ENCODE assay signal across 30 cellular contexts in genomic region chr5:9380108-9380507, GRCh38.
DNase-seq lines count a peak whose midpoint lies in the region; ATAC-seq, FAIRE-seq and TF ChIP-seq lines count a peak whose summit lies in the region.
"Had no signal": no experiment of that assay in that cellular context is flagged by ENCODE, and none has a peak within 500 bp of the region (broad histone marks: within the 10 kb centered on the region; RNA-seq: fewer than 3 reads in every experiment).

No MANE protein-coding gene starts in this region.

- H2AFZ ChIP-seq in H1 (ENCODE audit: low read length) = no peak overlapping the region

- H3K4me3 Mint-ChIP-seq in Caco-2 (ENCODE audit: unreplicated experiment) = no peak overlapping the region
- H3K4me3 Mint-ChIP-seq: activated T-cell treated with anti-CD3 and anti-CD28 coated beads, Interleukin-2, amount 50 U/mL, for 24 hours; CD4-positive, alpha-beta memory T cell; naive B cell; stimulated activated naive CD8-positive, alpha-beta T cell treated with anti-CD3 and anti-CD28 coated beads, Interleukin-15, Interleukin-2, amounts not matched to agents 100 ng/mL and 50 ng/mL, for 24 hours had no signal

- H2BK15ac ChIP-seq in H1 (ENCODE audit: low read length) = no peak overlapping the region

- peak; percentile 53 to 63 for DNase-seq in Caco-2
- DNase-seq in NCI-H226 = peak; percentile 91
- DNase-seq in H1 (ENCODE audit: low read depth in 1 of 2, low spot score in 2 of 2) = no peak
- peak; percentile 55 for DNase-seq in mucosa of gallbladder (ENCODE audit: low spot score)
- no peak for DNase-seq in epidermal melanocyte (ENCODE audit: insufficient read length, low spot score)
- DNase-seq: activated CD4-positive, alpha-beta T cell treated with anti-CD3 and anti-CD28 coated beads for 48 hours; activated T-cell treated with anti-CD3 and anti-CD28 coated beads, Interleukin-2, amount 50 U/mL, for 24 hours; AML-193; brain microvascular endothelial cell; CD4-positive, alpha-beta memory T cell; DMS 273 treated with DMSO at 0.1 percent for 48 hours; effector CD4-positive, alpha-beta T cell; EL; gastrocnemius medialis; Karpas-422; naive B cell; NCI-H146; NCI-H2107; NCI-H446; nucleus accumbens; OCI-M1; Right ventricle myocardium superior had no signal

- H3K56ac ChIP-seq in H1 (replicated peaks; ENCODE audit: insufficient read length, low read depth, low read length) = no peak overlapping the region

- H2BK12ac ChIP-seq in H1 (ENCODE audit: low read depth, low read length) = no peak overlapping the region

- POLR2A ChIA-PET in Caco-2 (lab: Charles Lee) = no interaction called here
- POLR2A ChIA-PET in H1 (lab: Charles Lee; ENCODE audit: partially characterized antibody) = no interaction called here

- H3K4me1 Mint-ChIP-seq in Caco-2 (ENCODE audit: low read depth, unreplicated experiment) = peaks cover 26% of the 10 kb centered on the region
- H3K4me1 Mint-ChIP-seq: CD4-positive, alpha-beta memory T cell; naive B cell had no signal

- H3K23ac ChIP-seq in H1 (ENCODE audit: insufficient read length) = no peak overlapping the region

- no peak overlapping the region for H3K4ac ChIP-seq in H1 (replicated peaks; ENCODE audit: insufficient read length, low read depth, low read length)

- no TSS peak for BruUV-seq in Caco-2 (replicated peaks; lab: Mats Ljungman, UMichigan)

- no peak for FAIRE-seq in H1 (lab: Jason Lieb, UNC)
- FAIRE-seq: A204.1, H54 had no signal

- H3K4me1 ChIP-seq in Caco-2 (peaks cover 23% of the 10 kb centered on the region), H1 (replicated peaks in 1 of 4; ENCODE audit: control insufficient read depth in 3 of 4, insufficient read depth in 4 of 4, low read length in 3 of 4) (no peaks in the 10 kb centered on the region)
- H3K4me1 ChIP-seq: gastrocnemius medialis had no signal

- TF ChIP-seq POLR2A in H1 (IDR thresholded peaks at IDR 0.05; ENCODE audit: control extremely low read depth in 1 of 2, low read depth in 2 of 2, low read length in 2 of 2) = no peak

- H3K9me3 Mint-ChIP-seq in Caco-2 (ENCODE audit: unreplicated experiment) = peaks cover 10% of the 10 kb centered on the region

- CTCF ChIA-PET in Caco-2 (lab: Charles Lee) = no interaction called here
- CTCF ChIA-PET in H1 (lab: Charles Lee; ENCODE audit: partially characterized antibody) = no interaction called here

- no peaks in the 10 kb centered on the region for H4K20me1 ChIP-seq in H1 (replicated peaks in 1 of 2; ENCODE audit: control insufficient read depth in 1 of 2, insufficient read depth in 2 of 2, low read length in 2 of 2)

- no peak overlapping the region for H4K5ac ChIP-seq in H1 (ENCODE audit: insufficient read length, low read depth, low read length)

- no peak overlapping the region for H2BK120ac ChIP-seq in H1 (replicated peaks; ENCODE audit: low read depth, low read length)

- no peak overlapping the region for H2BK5ac ChIP-seq in H1 (ENCODE audit: low read depth, low read length)

- H3K14ac ChIP-seq in H1 (ENCODE audit: insufficient read length) = no peak overlapping the region

- H3K36me3 ChIP-seq in Caco-2 (ENCODE audit: control insufficient read depth, insufficient read depth, low read length) (no peaks in the 10 kb centered on the region), H1 (ENCODE audit: control insufficient read depth in 2 of 4, insufficient read depth in 4 of 4, low read length in 3 of 4) (no peaks in the 10 kb centered on the region; a peak in 1 of 8 replicates)
- H3K36me3 ChIP-seq: brain microvascular endothelial cell, gastrocnemius medialis, thoracic aorta had no signal

- no peak for TF ChIP-seq RAD21 in H1 (IDR thresholded peaks at IDR 0.05 in 1 of 2, conservative IDR thresholded peaks at IDR 0.05 in 1 of 2; ENCODE audit: low read depth in 2 of 2, low read length in 2 of 2)

- ATAC-seq in HG03457 (IDR thresholded peaks at IDR 0.05; ENCODE audit: unreplicated experiment) (no peak), GM21447 (IDR thresholded peaks at IDR 0.05; ENCODE audit: unreplicated experiment) (no peak), HG03378 (IDR thresholded peaks at IDR 0.05; ENCODE audit: unreplicated experiment) (no peak)
- ATAC-seq: gastrocnemius medialis, left lobe of liver had no signal

- H3K4me3 ChIP-seq in Caco-2 (ENCODE audit: low read depth, low read length) = no peak overlapping the region
- no peak overlapping the region for H3K4me3 ChIP-seq in H1 (ENCODE audit: extremely low read depth in 1 of 4, insufficient read depth in 2 of 4, low read depth in 3 of 4, low read length in 4 of 4)
- H3K4me3 ChIP-seq: gastrocnemius medialis, thoracic aorta had no signal

- H3K27me3 ChIP-seq in Caco-2 (replicated peaks; ENCODE audit: control insufficient read depth, insufficient read depth, low read length) (no peaks in the 10 kb centered on the region), H1 (replicated peaks in 1 of 4; ENCODE audit: control insufficient read depth in 3 of 4, extremely low read depth in 1 of 4, insufficient read depth in 3 of 4, low read length in 3 of 4) (no peaks in the 10 kb centered on the region)
- H3K27me3 ChIP-seq: brain microvascular endothelial cell, gastrocnemius medialis had no signal

- TF ChIP-seq CTCF in Caco-2 (IDR thresholded peaks at IDR 0.05; ENCODE audit: insufficient read depth in 1 of 2, low read depth in 1 of 2, low read length in 1 of 2, severe bottlenecking in 1 of 2, unreplicated experiment in 1 of 2) (no peak), H1 (IDR thresholded peaks at IDR 0.05; ENCODE audit: control extremely low read depth in 1 of 3, insufficient read depth in 1 of 3, low read depth in 1 of 3, low read length in 3 of 3) (no peak)

- H2BK20ac ChIP-seq in H1 (ENCODE audit: low read length) = no peak overlapping the region

- H3K79me2 ChIP-seq in H1 (ENCODE audit: control insufficient read depth in 1 of 2, insufficient read depth in 2 of 2, low read length in 2 of 2) = no peaks in the 10 kb centered on the region

- H3K18ac ChIP-seq in H1 (ENCODE audit: extremely low read depth, low read length) = no peak overlapping the region

- no peaks in the 10 kb centered on the region for H3K23me2 ChIP-seq in H1 (ENCODE audit: low read depth, low read length)

- no peaks in the 10 kb centered on the region for H3K27me3 Mint-ChIP-seq in Caco-2 (ENCODE audit: insufficient read depth, unreplicated experiment)
- H3K27me3 Mint-ChIP-seq: activated T-cell treated with anti-CD3 and anti-CD28 coated beads, Interleukin-2, amount 50 U/mL, for 24 hours; CD4-positive, alpha-beta memory T cell; naive B cell; stimulated activated naive CD8-positive, alpha-beta T cell treated with anti-CD3 and anti-CD28 coated beads, Interleukin-15, Interleukin-2, amounts not matched to agents 100 ng/mL and 50 ng/mL, for 24 hours had no signal

- H4K91ac ChIP-seq in H1 (replicated peaks; ENCODE audit: insufficient read length, low read length) = no peak overlapping the region

- no peaks in the 10 kb centered on the region for H3K9me3 ChIP-seq in Caco-2
- H3K9me3 ChIP-seq in H1 (ENCODE audit: insufficient read depth in 2 of 2, low read depth in 1 of 2, low read length in 1 of 2) = no peaks in the 10 kb centered on the region
- H3K9me3 ChIP-seq: gastrocnemius medialis, thoracic aorta had no signal

- no peak overlapping the region for H4K8ac ChIP-seq in H1 (ENCODE audit: extremely low read depth, insufficient read depth, low read length)

- H3K4me2 ChIP-seq in H1 (ENCODE audit: insufficient read depth in 1 of 2, low read depth in 2 of 2, low read length in 2 of 2) = no peak overlapping the region

- H3K27ac Mint-ChIP-seq in Caco-2 (ENCODE audit: unreplicated experiment) = peak overlapping the region; percentile 35
- H3K27ac Mint-ChIP-seq: activated T-cell treated with anti-CD3 and anti-CD28 coated beads, Interleukin-2, amount 50 U/mL, for 24 hours; CD4-positive, alpha-beta memory T cell; naive B cell; stimulated activated naive CD8-positive, alpha-beta T cell treated with anti-CD3 and anti-CD28 coated beads, Interleukin-15, Interleukin-2, amounts not matched to agents 100 ng/mL and 50 ng/mL, for 24 hours had no signal

- H3K79me1 ChIP-seq in H1 (ENCODE audit: low read depth, low read length) = no peaks in the 10 kb centered on the region

- no peak for TF ChIP-seq EP300 in H1 (IDR thresholded peaks at IDR 0.05; ENCODE audit: borderline replicate concordance in 1 of 2, low read depth in 2 of 2, low read length in 2 of 2)

- no peak overlapping the region for H3K27ac ChIP-seq in H1 (ENCODE audit: low read depth, low read length)
- H3K27ac ChIP-seq: brain microvascular endothelial cell, gastrocnemius medialis, thoracic aorta had no signal

- no peak overlapping the region for H3K9ac ChIP-seq in H1 (replicated peaks in 1 of 4; ENCODE audit: extremely low read depth in 1 of 4, low read depth in 3 of 4, low read length in 3 of 4)

- H3K36me3 Mint-ChIP-seq in Caco-2 (ENCODE audit: insufficient read depth, unreplicated experiment) = peaks cover 15% of the 10 kb centered on the region
- H3K36me3 Mint-ChIP-seq: CD4-positive, alpha-beta memory T cell; naive B cell had no signal

- WGBS in H1 (ENCODE audit: extremely low coverage in 1 of 2, insufficient coverage in 1 of 2, insufficient read length in 1 of 2, insufficient replicate concordance in 2 of 2, low coverage in 1 of 2, low lambda C conversion rate in 2 of 2, missing lambda C conversion rate in 1 of 2), 2 experiments = 93% methylated on average over 7 of the region's 7 CpGs; no CpG with 5 or more reads in 1 of the 2 experiments

- intact Hi-C loops in Caco-2 (cut with micrococcal nuclease; ENCODE audit: unreplicated experiment) = no loop called here

- H2AK5ac ChIP-seq in H1 (ENCODE audit: low read depth, low read length) = no peak overlapping the region

TF ChIP-seq in H1, 55 proteins besides CTCF, POLR2A, EP300 and RAD21:
- no peak for TF ChIP-seq SP4 (IDR thresholded peaks at IDR 0.05; ENCODE audit: low read length)
- no peak for TF ChIP-seq FOSL1 (IDR thresholded peaks at IDR 0.05; ENCODE audit: insufficient read depth, low read depth, low read length)
- TF ChIP-seq SP1 (IDR thresholded peaks at IDR 0.05; ENCODE audit: low read depth, low read length) = no peak
- TF ChIP-seq CEBPB (IDR thresholded peaks at IDR 0.05; ENCODE audit: low read depth, low read length) = peak; percentile 27; the same call in 1 of the 2 replicates
TF ChIP-seq in H1: peak in this region for 1.

Comparison
In these comparisons a context has a peak if more than half of its experiments do, and no peak if none do; other contexts are left out.
1. DNase-seq: peak in Caco-2 (2 of 2), NCI-H226 (single experiment) and mucosa of gallbladder (single experiment); none in H1 (0 of 2) and epidermal melanocyte (single experiment).